In the genomic region with DNA sequence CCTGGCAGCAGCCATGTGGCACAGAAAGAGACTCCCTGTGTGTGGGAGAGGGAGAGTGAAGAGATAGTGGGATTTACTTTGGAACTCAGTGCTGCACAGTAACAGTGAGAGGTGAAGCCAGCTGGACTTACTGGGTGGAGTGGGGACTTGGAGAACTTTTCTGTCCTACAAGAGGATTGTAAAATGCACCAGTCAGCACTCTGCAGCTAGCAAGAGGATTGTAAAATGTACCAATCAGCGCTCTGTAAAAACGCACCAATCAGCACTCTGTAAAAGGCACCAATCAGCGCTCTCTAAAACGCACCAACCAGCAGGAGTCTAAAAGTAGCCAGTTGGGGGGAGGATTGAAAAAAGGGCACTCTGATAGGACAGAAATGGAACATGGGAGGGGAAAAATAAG, we compare ENCODE assay signal across 1 cellular context.
TF ChIP-seq lines count a peak whose summit lies in the region.

No MANE protein-coding gene starts in this region.

TF ChIP-seq in IMR-90, 13 proteins besides CTCF, POLR2A, EP300 and RAD21:
- TF ChIP-seq MXI1 (IDR thresholded peaks at IDR 0.05; ENCODE audit: borderline replicate concordance, low read depth, low read length) (no peak), MAFK (IDR thresholded peaks at IDR 0.05; ENCODE audit: low read depth, low read length) (peak; percentile 61), SMC3 (IDR thresholded peaks at IDR 0.05; ENCODE audit: low read depth, low read length) (no peak)
